20 cellular contexts compared by ENCODE assay signal in the genomic region with DNA sequence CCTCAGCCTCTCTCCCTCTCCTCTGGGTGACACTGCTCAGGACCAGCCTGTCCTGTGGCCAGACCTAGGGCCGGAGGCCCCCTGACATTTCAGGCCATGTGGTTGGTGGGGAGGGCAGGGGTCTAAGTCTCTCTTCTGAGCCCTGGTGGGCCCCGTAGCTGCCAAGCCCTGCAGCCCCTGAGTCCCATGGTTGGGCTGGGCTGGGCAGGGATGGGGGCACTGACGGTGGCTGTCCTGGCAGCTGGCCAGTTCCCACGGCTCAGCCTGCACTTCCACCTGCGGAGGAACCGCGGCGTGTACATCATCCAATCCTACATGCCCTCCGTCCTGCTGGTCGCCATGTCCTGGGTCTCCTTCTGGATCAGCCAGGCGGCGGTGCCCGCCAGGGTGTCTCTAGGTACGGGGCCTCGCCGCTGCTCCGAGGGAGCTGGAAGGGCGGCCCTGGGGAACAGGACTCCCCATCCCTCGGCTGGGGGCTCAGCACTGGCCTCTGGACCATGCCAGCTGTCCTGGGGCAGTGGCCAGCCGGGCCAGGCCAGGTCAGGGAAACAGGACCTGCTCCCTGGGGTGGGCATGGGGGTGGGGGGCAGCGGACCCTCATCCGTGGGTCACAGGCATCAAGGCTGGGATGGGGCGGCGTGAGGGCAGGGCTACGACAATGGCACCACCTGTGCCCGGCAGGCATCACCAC. TPM values are rescaled to one million over a fixed set of nuclear protein-coding genes. Genes with fewer than 3 reads are reported as not detected.
DNase-seq lines count a peak whose midpoint lies in the region; ATAC-seq and TF ChIP-seq lines count a peak whose summit lies in the region.
"Had no signal": no experiment of that assay in that cellular context is flagged by ENCODE, and none has a peak within 500 bp of the region (broad histone marks: within the 10 kb centered on the region; RNA-seq: fewer than 3 reads in every experiment).

No MANE protein-coding gene starts in this region.

- no peaks in the 10 kb centered on the region for H4K20me1 ChIP-seq in BLaER1

- H3K36me3 ChIP-seq in BLaER1 = no peaks in the 10 kb centered on the region
- H3K36me3 ChIP-seq in stomach = no peaks in the 10 kb centered on the region

- TF ChIP-seq POLR2A in stomach (IDR thresholded peaks at IDR 0.05) = no peak

- DNase-seq in G401 (ENCODE audit: low spot score) (peak; percentile 25), OCI-M2 (lab: John Stamatoyannopoulos, UW; ENCODE audit: unreplicated experiment) (no peak), stomach (no peak)
- DNase-seq: ACHN; CD4-positive, CD25-positive, alpha-beta regulatory T cell; CD8-positive, alpha-beta memory T cell; COR-L47; DMS 273 treated with DMSO at 0.1 percent for 48 hours; DMS53; DND-41; EL; H7; KG1 had no signal

- intact Hi-C loops in stomach (cut with DNase I; ENCODE audit: low total_unique reads) = no loop called here

- no peaks in the 10 kb centered on the region for H3K9me3 ChIP-seq in BLaER1
- no peaks in the 10 kb centered on the region for H3K9me3 ChIP-seq in stomach

- H3K4me3 ChIP-seq in BLaER1 = peak overlapping the region; percentile 75
- no peak overlapping the region for H3K4me3 ChIP-seq in stomach
- H3K4me3 ChIP-seq: GM23338 had no signal

- in situ Hi-C loops in G401 (cut with HindIII; ENCODE audit: low sequenced_read_pairs) = no loop called here

- 81 to 90% (median 87%) methylated on average over 4 to 26 of the region's 26 CpGs for WGBS in stomach, 5 donors

- no peak for TF ChIP-seq EP300 in stomach (IDR thresholded peaks at IDR 0.05)

- no peak for TF ChIP-seq CTCF in stomach (IDR thresholded peaks at IDR 0.05)

- H3K4me1 ChIP-seq in BLaER1 = peaks cover 96% of the 10 kb centered on the region
- H3K4me1 ChIP-seq in stomach = peaks cover 0 to 15% (median 4%) of the 10 kb centered on the region in 4 donors

- H3K27me3 ChIP-seq in BLaER1 (no peaks in the 10 kb centered on the region), stomach (peaks cover 0 to 50% (median 5%) of the 10 kb centered on the region in 3 donors)

- no peak for ATAC-seq in GM19463 (IDR thresholded peaks at IDR 0.05; ENCODE audit: unreplicated experiment)
- ATAC-seq: GM23338, HCT116 had no signal

- H3K9ac ChIP-seq in BLaER1 = peak overlapping the region; percentile 51

- H3K27ac ChIP-seq in BLaER1 = peak overlapping the region; percentile 97
- H3K27ac ChIP-seq in angular gyrus (ENCODE audit: low read depth, low read length) = peak overlapping the region; percentile 30
- H3K27ac ChIP-seq in stomach = no peak overlapping the region

- peak overlapping the region; percentile 99 for H3K4me2 ChIP-seq in BLaER1
- H3K4me2 ChIP-seq: GM23338 had no signal

RNA-seq across cellular contexts. Expression of a gene that starts 9.9 kb away (rescaled TPM):
- 1.1 and 1.2 TPM in 2 replicates for total RNA-seq in G401 (2014; rRNA removed; shearing (Covaris generic))
- total RNA-seq in stomach = 1 to 10 TPM in 1 of 5 donors, not detected in 4; 1.5 TPM
- polyA plus RNA-seq in stomach = under 1 TPM in 2 of 3 donors, not detected in 1; 0.50 to 0.95 TPM
- total RNA-seq: CD8-positive, alpha-beta memory T cell had no signal
- polyA plus RNA-seq: BJ; CD4-positive, CD25-positive, alpha-beta regulatory T cell; CD8-positive, alpha-beta memory T cell; IgD-negative memory B cell had no signal

RNA-seq across cellular contexts. Expression of a gene that starts 21.2 kb away (rescaled TPM):
- 96.8 and 107 TPM in 2 replicates for total RNA-seq in G401 (2014; rRNA removed; shearing (Covaris generic))
- total RNA-seq in stomach = 10 to 100 TPM; 11.1 to 55.8 (median 21.3) TPM
- 10 to 100 TPM; 23.7 to 38.8 (median 27.3) TPM for polyA plus RNA-seq in stomach

RNA-seq across cellular contexts. Expression of a gene that starts 25.4 kb away (rescaled TPM):
- not detected in 2 replicates for total RNA-seq in G401 (2014; rRNA removed; shearing (Covaris generic))
- under 1 TPM in 1 of 5 donors, not detected in 4; under 0.01 TPM for total RNA-seq in stomach
- not detected for polyA plus RNA-seq in stomach
- total RNA-seq: CD4-positive, CD25-positive, alpha-beta regulatory T cell; CD8-positive, alpha-beta memory T cell; GM23338; H7 had no signal
- polyA plus RNA-seq: BJ; CD4-positive, CD25-positive, alpha-beta regulatory T cell; CD8-positive, alpha-beta memory T cell; IgD-negative memory B cell had no signal

Comparison
In these comparisons a context has a peak if more than half of its experiments do, and no peak if none do; other contexts are left out.
1. H3K27ac ChIP-seq: peak in BLaER1 (single experiment) and angular gyrus (single experiment); none in stomach (0 of 5).